9 cellular contexts compared by ENCODE assay signal in genomic region chr22:50524664-50525103, GRCh38. TPM values are rescaled to one million over a fixed set of nuclear protein-coding genes. Genes with fewer than 3 reads are reported as not detected.
DNase-seq lines count a peak whose midpoint lies in the region; ATAC-seq, FAIRE-seq and TF ChIP-seq lines count a peak whose summit lies in the region.
"Had no signal": no experiment of that assay in that cellular context is flagged by ENCODE, and none has a peak within 500 bp of the region (broad histone marks: within the 10 kb centered on the region; RNA-seq: fewer than 3 reads in every experiment).

No MANE protein-coding gene starts in this region.

- peaks cover 19% of the 10 kb centered on the region for H3K36me3 Mint-ChIP-seq in brain
- peaks cover 2% of the 10 kb centered on the region for H3K36me3 Mint-ChIP-seq in mesothelial cell of epicardium

- no peak for TF ChIP-seq CTCF in AG09309 (IDR thresholded peaks at IDR 0.05; ENCODE audit: control insufficient read depth, insufficient read depth, low read depth, low read length, missing control alignments)
- TF ChIP-seq CTCF in brain (conservative IDR thresholded peaks at IDR 0.05) = no peak
- TF ChIP-seq CTCF in mesothelial cell of epicardium (IDR thresholded peaks at IDR 0.05; ENCODE audit: unreplicated experiment) = no peak

- H3K4me3 Mint-ChIP-seq in brain = peak overlapping the region; percentile 85 to 93 (median 90)
- peak overlapping the region; percentile 80 for H3K4me3 Mint-ChIP-seq in mesothelial cell of epicardium

- H3K9ac ChIP-seq in HUES64 (ENCODE audit: low read depth, low read length) = peak overlapping the region; percentile 77

- H3K27ac ChIP-seq in HUES64 (ENCODE audit: low read depth, low read length) = peak overlapping the region; percentile 92

- no peaks in the 10 kb centered on the region; the same call in 1 of the 2 replicates for H3K4me1 ChIP-seq in HUES64 (ENCODE audit: insufficient read depth, low read length)

- H3K4me3 ChIP-seq in AG09309 (ENCODE audit: control insufficient read depth, low read depth, low read length) (peak overlapping the region; percentile 90), HUES64 (ENCODE audit: low read length) (peak overlapping the region; percentile 79)

- no peaks in the 10 kb centered on the region for H3K9me3 ChIP-seq in HUES64 (ENCODE audit: insufficient read depth, low read depth, low read length)

- ATAC-seq in HG03045 (IDR thresholded peaks at IDR 0.05; ENCODE audit: unreplicated experiment) = no peak

- H3K27ac Mint-ChIP-seq in brain (peak overlapping the region; percentile 39 to 97 (median 85)), mesothelial cell of epicardium (peak overlapping the region; percentile 90)

- peaks cover 25% of the 10 kb centered on the region for H3K4me1 Mint-ChIP-seq in brain
- peaks cover 14% of the 10 kb centered on the region for H3K4me1 Mint-ChIP-seq in mesothelial cell of epicardium

- TF ChIP-seq POLR2A in H54 (IDR thresholded peaks at IDR 0.05; ENCODE audit: low read depth, low read length) = no peak

- DNase-seq in AG09309 (ENCODE audit: low read depth) (no peak), mesothelial cell of epicardium (ENCODE audit: low spot score in 2 of 2, unreplicated experiment in 2 of 2) (peak in 1 of 2 experiments; percentile 20), COR-L47 (lab: John Stamatoyannopoulos, UW) (no peak), H54 (ENCODE audit: insufficient read length, low spot score) (no peak), ACHN (no peak)

- in situ Hi-C loops in ACHN (cut with HindIII; ENCODE audit: low pct_ligation_motif_present, low pct_unique_long_range_greater_than_20kb, low sequenced_read_pairs) = no loop called here

- peaks cover 23% of the 10 kb centered on the region for H3K27me3 Mint-ChIP-seq in brain
- peaks cover 19% of the 10 kb centered on the region for H3K27me3 Mint-ChIP-seq in mesothelial cell of epicardium (ENCODE audit: low read depth)

- H3K27me3 ChIP-seq in HUES64 (ENCODE audit: insufficient read depth, low read length) = peaks cover 33% of the 10 kb centered on the region

- FAIRE-seq in H54 (lab: Jason Lieb, UNC) = no peak

- peaks cover 28% of the 10 kb centered on the region for H3K36me3 ChIP-seq in HUES64 (ENCODE audit: insufficient read depth, low read length)

- 28% methylated on average over 19 of the region's 19 CpGs for WGBS in HUES64

- H3K9me3 Mint-ChIP-seq in brain (peaks cover 0 to 8% (median 2%) of the 10 kb centered on the region in 5 experiments), mesothelial cell of epicardium (no peaks in the 10 kb centered on the region)

RNA-seq across cellular contexts. Expression of gene SCO2, which starts 0.7 kb away (rescaled TPM):
- polyA plus RNA-seq in HUES64 (2013, experiment 1 of 2) = 0.50 TPM
- not detected for polyA plus RNA-seq in HUES64 (2013, experiment 2 of 2)
- polyA plus RNA-seq in brain (ENCODE audit: insufficient read depth, low read depth, low replicate concordance) = 0.80 TPM
- 0.65 to 5.0 TPM (median 2.4 TPM) in 3 replicates for total RNA-seq in mesothelial cell of epicardium

RNA-seq across cellular contexts. Expression of gene TYMP, which starts 5.1 kb away (rescaled TPM):
- 0.30 TPM for polyA plus RNA-seq in HUES64 (2013, experiment 1 of 2)
- 0.76 TPM for polyA plus RNA-seq in HUES64 (2013, experiment 2 of 2)
- 3.0 TPM for polyA plus RNA-seq in brain (ENCODE audit: insufficient read depth, low read depth, low replicate concordance)
- 9.3 to 10.3 TPM (median 9.9 TPM) in 3 replicates for total RNA-seq in mesothelial cell of epicardium

RNA-seq across cellular contexts. Expression of gene NCAPH2, which starts 16.7 kb away (rescaled TPM):
- 42.2 TPM for polyA plus RNA-seq in HUES64 (2013, experiment 1 of 2)
- polyA plus RNA-seq in HUES64 (2013, experiment 2 of 2) = 35.4 TPM
- polyA plus RNA-seq in brain (ENCODE audit: insufficient read depth, low read depth, low replicate concordance) = 83.9 TPM
- 57.9 to 63.1 TPM (median 60.3 TPM) in 3 replicates for total RNA-seq in mesothelial cell of epicardium

RNA-seq across cellular contexts. Expression of gene LMF2, which starts 17.2 kb away (rescaled TPM):
- 26.5 TPM for polyA plus RNA-seq in HUES64 (2013, experiment 1 of 2)
- polyA plus RNA-seq in HUES64 (2013, experiment 2 of 2) = 23.5 TPM
- 68.1 TPM for polyA plus RNA-seq in brain (ENCODE audit: insufficient read depth, low read depth, low replicate concordance)
- 65.2 to 66.2 TPM (median 65.2 TPM) in 3 replicates for total RNA-seq in mesothelial cell of epicardium

RNA-seq across cellular contexts. Expression of gene KLHDC7B, which starts 21.0 kb away (rescaled TPM):
- polyA plus RNA-seq in HUES64 (2013, experiment 1 of 2) = not detected
- polyA plus RNA-seq in HUES64 (2013, experiment 2 of 2) = not detected
- polyA plus RNA-seq in brain (ENCODE audit: insufficient read depth, low read depth, low replicate concordance) = not detected
- total RNA-seq in mesothelial cell of epicardium = 0.07 to 0.11 TPM (median 0.09 TPM) in 3 replicates
- total RNA-seq: myocyte had no signal
